1 cellular context compared by ENCODE assay signal in genomic region chr1:34787461-34788420, GRCh38.
TF ChIP-seq lines count a peak whose summit lies in the region.

No MANE protein-coding gene starts in this region.

TF ChIP-seq in liver, 16 proteins besides CTCF, POLR2A, EP300 and RAD21 (continued from another document):
- TF ChIP-seq ZBTB33 (IDR thresholded peaks at IDR 0.05) (no peak), EGR1 (IDR thresholded peaks at IDR 0.05; ENCODE audit: low read depth in 2 of 2) (no peak), TAF1 (conservative IDR thresholded peaks at IDR 0.05) (no peak)
